ENCODE assay signal across 26 cellular contexts in genomic region chr12:130856088-130856487, GRCh38.
"Had no signal": no experiment of that assay in that cellular context is flagged by ENCODE, and none has a peak within 500 bp of the region (broad histone marks: within the 10 kb centered on the region; RNA-seq: fewer than 3 reads in every experiment).

No MANE protein-coding gene starts in this region.

- H3K27ac ChIP-seq: stomach, suprapubic skin, testis, thoracic aorta, thyroid gland, tibial artery, tibial nerve, transverse colon, upper lobe of left lung, upper lobe of right lung, uterus, vagina had no signal

- ATAC-seq: stimulated activated effector memory CD8-positive, alpha-beta T cell treated with anti-CD3 and anti-CD28 coated beads, Interleukin-12 subunit alpha, Interleukin-12 subunit beta, amount 100 ng/mL, for 72 hours; stimulated activated memory B cell treated with anti-CD40 and anti-IgM and Interleukin-4, amounts not matched to agents 10 μg/mL and 1 μg/mL and 100 μg/mL, for 72 hours; stimulated activated naive B cell treated with anti-CD40 and anti-IgM and Interleukin-4, amounts not matched to agents 10 μg/mL and 1 μg/mL and 100 μg/mL, for 72 hours; stimulated activated naive CD8-positive, alpha-beta T cell treated with anti-CD3 and anti-CD28 coated beads, Interleukin-15, amount 100 ng/mL, for 72 hours; stimulated activated naive CD8-positive, alpha-beta T cell treated with anti-CD3 and anti-CD28 coated beads, Interleukin-15, Interleukin-2, amounts not matched to agents 100 U/mL and 50 U/mL, for 24 hours; upper lobe of right lung had no signal

- H3K4me3 ChIP-seq: stomach, suprapubic skin, testis, thoracic aorta, thyroid gland, tibial artery, tibial nerve, transverse colon, upper lobe of left lung, upper lobe of right lung, uterus, vagina had no signal

- H3K9me3 ChIP-seq: suprapubic skin, testis, thoracic aorta, thyroid gland, transverse colon, upper lobe of left lung, upper lobe of right lung, uterus, vagina had no signal

- DNase-seq: stimulated activated CD4-positive, alpha-beta T cell treated with anti-CD3 and anti-CD28 coated beads, Interleukin-2, amount 100 ng/mL, for 48 hours; stimulated activated CD4-positive, alpha-beta T cell treated with anti-CD3 and anti-CD28 coated beads, Interleukin-4, amount 100 ng/mL, for 1 hour; stimulated activated CD4-positive, alpha-beta T cell treated with anti-CD3 and anti-CD28 coated beads, Interleukin-4, amount 100 ng/mL, for 24 hours; stimulated activated CD4-positive, alpha-beta T cell treated with anti-CD3 and anti-CD28 coated beads, Interleukin-4, amount 100 ng/mL, for 4 hours; stimulated activated naive B cell treated with anti-CD40 and anti-IgM and Interleukin-4, amounts not matched to agents 10 μg/mL and 1 μg/mL and 100 μg/mL, for 72 hours; stimulated activated naive CD4-positive, alpha-beta T cell; stimulated activated naive CD4-positive, alpha-beta T cell treated with Interleukin-2 at 50 U/mL for 16 hours; stimulated activated naive CD8-positive, alpha-beta T cell treated with anti-CD3 and anti-CD28 coated beads, Interleukin-15, amount 100 ng/mL, for 72 hours; stimulated activated naive CD8-positive, alpha-beta T cell treated with anti-CD3 and anti-CD28 coated beads, Interleukin-15, Interleukin-2, amounts not matched to agents 100 U/mL and 50 U/mL, for 24 hours; substantia nigra; testis; thyroid gland; tibial artery; transverse colon; trophoblast cell; upper lobe of left lung; upper lobe of right lung; uterus had no signal

- H3K4me1 ChIP-seq: stomach, suprapubic skin, testis, thyroid gland, tibial artery, tibial nerve, transverse colon, upper lobe of left lung, upper lobe of right lung, uterus, vagina had no signal

- FAIRE-seq: urothelium cell line had no signal

- H3K27me3 ChIP-seq: suprapubic skin, testis, thyroid gland, upper lobe of left lung, upper lobe of right lung, uterus, vagina had no signal

- H3K36me3 ChIP-seq: stomach, suprapubic skin, thoracic aorta, thyroid gland, tibial artery, tibial nerve, transverse colon, upper lobe of left lung, upper lobe of right lung, uterus, vagina had no signal
